1 cellular context compared by ENCODE assay signal in the genomic region with DNA sequence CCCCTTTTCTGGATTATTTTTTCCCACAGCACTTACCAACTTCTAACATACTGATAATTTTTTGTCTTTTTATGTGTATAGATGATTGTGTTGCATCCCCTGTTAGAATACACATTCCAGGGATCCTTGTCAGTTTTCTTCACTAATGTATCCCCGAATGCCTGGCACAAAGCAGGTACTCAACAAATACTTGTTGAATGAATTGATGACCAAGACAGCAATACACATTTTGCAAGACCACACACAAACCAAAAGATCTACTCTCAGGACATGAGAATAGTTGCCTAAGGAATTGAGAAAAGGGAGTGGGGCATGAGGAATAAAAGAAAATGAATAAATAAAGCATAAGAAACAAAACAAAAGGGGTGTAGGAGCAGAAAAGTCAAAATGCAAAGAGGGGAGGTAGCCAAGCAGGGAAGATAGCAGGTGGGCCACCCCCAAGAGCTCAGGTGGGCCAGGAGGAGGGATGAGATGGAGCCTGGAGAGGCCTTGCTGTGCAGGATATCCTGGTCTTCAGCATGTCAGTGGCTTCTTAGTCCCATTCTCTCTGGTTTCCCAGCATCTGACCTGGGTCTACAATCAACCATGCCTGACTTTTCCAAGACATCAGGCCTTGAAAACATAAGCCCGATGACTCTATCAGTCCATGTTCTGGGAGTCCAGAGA.
TF ChIP-seq lines count a peak whose summit lies in the region.

No MANE protein-coding gene starts in this region.

TF ChIP-seq in H1, 55 proteins besides CTCF, POLR2A, EP300 and RAD21:
- no peak for TF ChIP-seq SRF (IDR thresholded peaks at IDR 0.05; ENCODE audit: low read depth, low read length)
- no peak for TF ChIP-seq HDAC2 (IDR thresholded peaks at IDR 0.05; ENCODE audit: borderline replicate concordance in 1 of 2, low read depth in 2 of 2, low read length in 2 of 2)
- no peak for TF ChIP-seq CREB1 (IDR thresholded peaks at IDR 0.05)
- no peak for TF ChIP-seq GABPA (IDR thresholded peaks at IDR 0.05; ENCODE audit: borderline replicate concordance, insufficient read depth, low read length)
- no peak for TF ChIP-seq SUZ12 (IDR thresholded peaks at IDR 0.05; ENCODE audit: low read length)
- TF ChIP-seq FOSL1 (IDR thresholded peaks at IDR 0.05; ENCODE audit: insufficient read depth, low read depth, low read length), result no peak
- TF ChIP-seq TAF7 (optimal IDR thresholded peaks at IDR 0.05; ENCODE audit: borderline replicate concordance, low read depth, low read length), result no peak
- TF ChIP-seq, protein P1, sequence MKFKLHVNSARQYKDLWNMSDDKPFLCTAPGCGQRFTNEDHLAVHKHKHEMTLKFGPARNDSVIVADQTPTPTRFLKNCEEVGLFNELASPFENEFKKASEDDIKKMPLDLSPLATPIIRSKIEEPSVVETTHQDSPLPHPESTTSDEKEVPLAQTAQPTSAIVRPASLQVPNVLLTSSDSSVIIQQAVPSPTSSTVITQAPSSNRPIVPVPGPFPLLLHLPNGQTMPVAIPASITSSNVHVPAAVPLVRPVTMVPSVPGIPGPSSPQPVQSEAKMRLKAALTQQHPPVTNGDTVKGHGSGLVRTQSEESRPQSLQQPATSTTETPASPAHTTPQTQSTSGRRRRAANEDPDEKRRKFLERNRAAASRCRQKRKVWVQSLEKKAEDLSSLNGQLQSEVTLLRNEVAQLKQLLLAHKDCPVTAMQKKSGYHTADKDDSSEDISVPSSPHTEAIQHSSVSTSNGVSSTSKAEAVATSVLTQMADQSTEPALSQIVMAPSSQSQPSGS (IDR thresholded peaks at IDR 0.05; ENCODE audit: low read length), result no peak
- TF ChIP-seq, protein P2, sequence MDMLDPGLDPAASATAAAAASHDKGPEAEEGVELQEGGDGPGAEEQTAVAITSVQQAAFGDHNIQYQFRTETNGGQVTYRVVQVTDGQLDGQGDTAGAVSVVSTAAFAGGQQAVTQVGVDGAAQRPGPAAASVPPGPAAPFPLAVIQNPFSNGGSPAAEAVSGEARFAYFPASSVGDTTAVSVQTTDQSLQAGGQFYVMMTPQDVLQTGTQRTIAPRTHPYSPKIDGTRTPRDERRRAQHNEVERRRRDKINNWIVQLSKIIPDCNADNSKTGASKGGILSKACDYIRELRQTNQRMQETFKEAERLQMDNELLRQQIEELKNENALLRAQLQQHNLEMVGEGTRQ (IDR thresholded peaks at IDR 0.05; ENCODE audit: low read length), result no peak
- no peak for TF ChIP-seq ASH2L (IDR thresholded peaks at IDR 0.05; ENCODE audit: low read length)
- no peak for TF ChIP-seq BACH1 (IDR thresholded peaks at IDR 0.05; ENCODE audit: low read length)
- no peak for TF ChIP-seq KDM5A (IDR thresholded peaks at IDR 0.05; ENCODE audit: low read length)
- no peak for TF ChIP-seq CBX8 (IDR thresholded peaks at IDR 0.05; ENCODE audit: borderline replicate concordance, low read depth, low read length)
- no peak for TF ChIP-seq CEBPB (IDR thresholded peaks at IDR 0.05; ENCODE audit: low read depth, low read length)
- no peak for TF ChIP-seq JUND (IDR thresholded peaks at IDR 0.05; ENCODE audit: low read length)
- no peak for TF ChIP-seq EZH2 (IDR thresholded peaks at IDR 0.05; ENCODE audit: low read depth, low read length, severe bottlenecking)
- TF ChIP-seq, protein P3, sequence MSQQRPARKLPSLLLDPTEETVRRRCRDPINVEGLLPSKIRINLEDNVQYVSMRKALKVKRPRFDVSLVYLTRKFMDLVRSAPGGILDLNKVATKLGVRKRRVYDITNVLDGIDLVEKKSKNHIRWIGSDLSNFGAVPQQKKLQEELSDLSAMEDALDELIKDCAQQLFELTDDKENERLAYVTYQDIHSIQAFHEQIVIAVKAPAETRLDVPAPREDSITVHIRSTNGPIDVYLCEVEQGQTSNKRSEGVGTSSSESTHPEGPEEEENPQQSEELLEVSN (IDR thresholded peaks at IDR 0.05), result no peak
- TF ChIP-seq SP2 (IDR thresholded peaks at IDR 0.05; ENCODE audit: low read length), result no peak
